In the genomic region with DNA sequence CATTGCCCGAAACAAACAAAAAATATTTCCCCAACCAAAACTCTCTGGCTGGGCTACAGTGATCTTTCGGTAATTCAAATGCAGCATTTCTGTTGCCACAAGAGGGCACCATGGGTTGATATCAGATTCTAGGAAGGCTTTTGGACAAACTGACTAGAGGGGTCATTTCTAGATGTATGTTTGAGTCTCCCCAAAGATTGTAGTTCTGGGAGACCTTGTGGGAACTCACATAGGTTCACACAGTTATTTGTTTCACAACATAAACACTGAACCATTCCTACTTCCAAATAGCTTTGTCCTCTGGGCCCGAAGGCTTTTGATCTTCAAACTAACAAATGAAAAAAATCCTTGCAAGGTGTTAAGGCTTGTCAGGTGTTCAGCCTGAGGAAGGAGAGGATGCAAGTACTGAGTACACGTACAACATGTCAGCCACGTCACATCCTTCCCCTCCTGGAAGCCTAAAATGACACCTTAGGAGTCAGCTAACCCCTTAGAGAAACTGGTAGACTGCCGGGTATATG, we compare ENCODE assay signal across 9 cellular contexts. TPM values are rescaled to one million over a fixed set of nuclear protein-coding genes. Genes with fewer than 3 reads are reported as not detected.
DNase-seq lines count a peak whose midpoint lies in the region; ATAC-seq, FAIRE-seq and TF ChIP-seq lines count a peak whose summit lies in the region.
"Had no signal": no experiment of that assay in that cellular context is flagged by ENCODE, and none has a peak within 500 bp of the region (broad histone marks: within the 10 kb centered on the region; RNA-seq: fewer than 3 reads in every experiment).

No MANE protein-coding gene starts in this region.

- H3K4me3 Mint-ChIP-seq in activated CD4-positive, alpha-beta T cell treated with anti-CD3 and anti-CD28 coated beads, Interleukin-2, amount 10 ng/mL, durations not matched to agents 7 days and 5 days: no peak overlapping the region

- H3K9me3 Mint-ChIP-seq in activated CD4-positive, alpha-beta T cell treated with anti-CD3 and anti-CD28 coated beads, Interleukin-2, amount 10 ng/mL, durations not matched to agents 7 days and 5 days: peaks cover 3% of the 10 kb centered on the region

- peak overlapping the region; percentile 87 for H3K27ac Mint-ChIP-seq in activated CD4-positive, alpha-beta T cell treated with anti-CD3 and anti-CD28 coated beads, Interleukin-2, amount 10 ng/mL, durations not matched to agents 7 days and 5 days

- CTCF ChIA-PET in activated CD4-positive, alpha-beta T cell treated with anti-CD3 and anti-CD28 coated beads, Interleukin-2, amount 10 ng/mL, durations not matched to agents 7 days and 5 days (lab: Charles Lee): interaction anchor here (0.6 to 2.2 kb wide), 8 partner anchors 9 to 334 kb away, joined by 3 to 7 read pairs (median 4); no protein-coding TSS in a partner anchor
- CTCF ChIA-PET in endothelial cell of umbilical vein (lab: Charles Lee): interaction anchor here (0.7 to 5.6 kb wide), 28 partner anchors 9 to 396 kb away, joined by 3 to 111 read pairs (median 4); a partner anchor contains a TSS

- peaks cover 45% of the 10 kb centered on the region for H3K4me1 Mint-ChIP-seq in activated CD4-positive, alpha-beta T cell treated with anti-CD3 and anti-CD28 coated beads, Interleukin-2, amount 10 ng/mL, durations not matched to agents 7 days and 5 days

- no peak overlapping the region for H3K4me2 ChIP-seq in endothelial cell of umbilical vein (ENCODE audit: insufficient read depth, low read length)

- H3K9me3 ChIP-seq in endothelial cell of umbilical vein (replicated peaks; ENCODE audit: control insufficient read depth, insufficient read depth, low read length): no peaks in the 10 kb centered on the region
- no peaks in the 10 kb centered on the region for H3K9me3 ChIP-seq in mucosa of descending colon
- H3K9me3 ChIP-seq in upper lobe of right lung: no peaks in the 10 kb centered on the region

- H3K79me2 ChIP-seq in endothelial cell of umbilical vein (ENCODE audit: control insufficient read depth, insufficient read depth, low read length): no peaks in the 10 kb centered on the region

- no peaks in the 10 kb centered on the region for H4K20me1 ChIP-seq in endothelial cell of umbilical vein (replicated peaks; ENCODE audit: control insufficient read depth, extremely low read depth, insufficient read depth, low read length)

- H3K9ac ChIP-seq in endothelial cell of umbilical vein (replicated peaks; ENCODE audit: extremely low read depth, insufficient read depth, low read length): no peak overlapping the region

- intact Hi-C loops in endothelial cell of umbilical vein (cut with micrococcal nuclease): loop anchor here (1.0 to 5.0 kb wide), 5 partner anchors 37 to 387 kb away; a partner anchor contains a TSS
- intact Hi-C loops in mucosa of descending colon (cut with DNase I, micrococcal nuclease): loop anchor here in 1 of 2 donors (10.0 kb wide), 1 partner anchor 70 kb away; a partner anchor contains a TSS
- intact Hi-C loops in upper lobe of right lung (cut with DNase I): loop anchor here (10.0 kb wide), 1 partner anchor 50 kb away; a partner anchor contains a TSS

- H3K36me3 ChIP-seq in endothelial cell of umbilical vein (ENCODE audit: control insufficient read depth in 2 of 2, extremely low read depth in 1 of 2, insufficient read depth in 2 of 2, low read length in 2 of 2) (no peaks in the 10 kb centered on the region), mucosa of descending colon (ENCODE audit: low read depth) (no peaks in the 10 kb centered on the region), upper lobe of right lung (no peaks in the 10 kb centered on the region)

- H3K4me1 ChIP-seq in endothelial cell of umbilical vein (ENCODE audit: control insufficient read depth, extremely low read depth, insufficient read depth, low read length): no peaks in the 10 kb centered on the region
- H3K4me1 ChIP-seq in mucosa of descending colon (ENCODE audit: low read depth): peaks cover 15% of the 10 kb centered on the region
- H3K4me1 ChIP-seq in upper lobe of right lung: peaks cover 21% of the 10 kb centered on the region

- TF ChIP-seq POLR2A in endothelial cell of umbilical vein (IDR thresholded peaks at IDR 0.05; ENCODE audit: low read depth, low read length): no peak

- DNase-seq in NCI-H146 treated with DMSO at 0.1 percent for 48 hours (lab: John Stamatoyannopoulos, UW; ENCODE audit: unreplicated experiment): peak; percentile 37
- DNase-seq in activated CD4-positive, alpha-beta T cell treated with anti-CD3 and anti-CD28 coated beads, Interleukin-2, amount 10 ng/mL, durations not matched to agents 7 days and 5 days: peak; percentile 76
- peak; percentile 53 for DNase-seq in endothelial cell of umbilical vein (ENCODE audit: low read depth, low spot score)
- peak in 1 of 3 donors; percentile 93 for DNase-seq in mucosa of descending colon
- no peak for DNase-seq in upper lobe of right lung

- H3K36me3 Mint-ChIP-seq in activated CD4-positive, alpha-beta T cell treated with anti-CD3 and anti-CD28 coated beads, Interleukin-2, amount 10 ng/mL, durations not matched to agents 7 days and 5 days (ENCODE audit: low read depth): peaks cover 58% of the 10 kb centered on the region

- H3K27me3 Mint-ChIP-seq in activated CD4-positive, alpha-beta T cell treated with anti-CD3 and anti-CD28 coated beads, Interleukin-2, amount 10 ng/mL, durations not matched to agents 7 days and 5 days: no peaks in the 10 kb centered on the region

- POLR2A ChIA-PET in activated CD4-positive, alpha-beta T cell treated with anti-CD3 and anti-CD28 coated beads, Interleukin-2, amount 10 ng/mL, durations not matched to agents 7 days and 5 days (lab: Charles Lee): no interaction called here
- POLR2A ChIA-PET in endothelial cell of umbilical vein (lab: Charles Lee): no interaction called here

- ATAC-seq in GM19043 (IDR thresholded peaks at IDR 0.05; ENCODE audit: low read depth, unreplicated experiment) (peak; percentile 51), mucosa of descending colon (peak; percentile 62), upper lobe of right lung (peak; percentile 83), HG03342 (IDR thresholded peaks at IDR 0.05; ENCODE audit: unreplicated experiment) (no peak)

- no TSS peak for BruUV-seq in endothelial cell of umbilical vein (replicated peaks; lab: Mats Ljungman, UMichigan)

- peaks cover 0 to 6% of the 10 kb centered on the region in 2 experiments for H3K27me3 ChIP-seq in endothelial cell of umbilical vein (ENCODE audit: control insufficient read depth in 2 of 2, insufficient read depth in 2 of 2, low read length in 2 of 2)
- H3K27me3 ChIP-seq in upper lobe of right lung: no peaks in the 10 kb centered on the region

- H3K4me3 ChIP-seq in endothelial cell of umbilical vein (replicated peaks in 1 of 3; ENCODE audit: insufficient read depth in 1 of 3, low read depth in 1 of 3, low read length in 3 of 3): no peak overlapping the region
- H3K4me3 ChIP-seq in mucosa of descending colon: no peak overlapping the region
- no peak overlapping the region for H3K4me3 ChIP-seq in upper lobe of right lung
- H3K4me3 ChIP-seq: SK-N-MC had no signal

- peak; percentile 80 for FAIRE-seq in endothelial cell of umbilical vein (lab: Jason Lieb, UNC)

- peak; percentile 89 for TF ChIP-seq CTCF in C4-2B (conservative IDR thresholded peaks at IDR 0.05)
- TF ChIP-seq CTCF in endothelial cell of umbilical vein (IDR thresholded peaks at IDR 0.05; ENCODE audit: extremely low read depth in 1 of 2, insufficient read depth in 1 of 2, low read depth in 1 of 2, low read length in 2 of 2): peak; percentile 58 to 60
- TF ChIP-seq CTCF in mucosa of descending colon (IDR thresholded peaks at IDR 0.05): peak; percentile 69
- TF ChIP-seq CTCF in upper lobe of right lung (IDR thresholded peaks at IDR 0.05): peak; percentile 81

- no peak overlapping the region for H2AFZ ChIP-seq in endothelial cell of umbilical vein (ENCODE audit: low read depth, low read length)

- no peak overlapping the region for H3K27ac ChIP-seq in C4-2B
- H3K27ac ChIP-seq in endothelial cell of umbilical vein (ENCODE audit: insufficient read depth, low read depth, low read length): no peak overlapping the region
- peak overlapping the region; percentile 18 for H3K27ac ChIP-seq in upper lobe of right lung
- H3K27ac ChIP-seq: SK-N-MC had no signal

- dilution Hi-C loops in endothelial cell of umbilical vein (cut with MboI; ENCODE audit: extremely low pct_ligation_motif_present, low sequenced_read_pairs): no loop called here

- H3K9me1 ChIP-seq in endothelial cell of umbilical vein (replicated peaks; ENCODE audit: control insufficient read depth, extremely low read depth, insufficient read depth, low read length): no peaks in the 10 kb centered on the region

TF ChIP-seq in endothelial cell of umbilical vein, 7 proteins besides CTCF, POLR2A, EP300 and RAD21 (continues in another document):
- TF ChIP-seq FOS (IDR thresholded peaks at IDR 0.05; ENCODE audit: borderline replicate concordance, insufficient read depth, low read length) (no peak), JUN (IDR thresholded peaks at IDR 0.05; ENCODE audit: borderline replicate concordance, insufficient read depth, insufficient read length, low read depth) (no peak)

RNA-seq across cellular contexts. Expression of a gene that starts 37.0 kb away (rescaled TPM):
- 10 to 100 TPM; 16.1 to 16.5 TPM for total RNA-seq in activated CD4-positive, alpha-beta T cell treated with anti-CD3 and anti-CD28 coated beads, Interleukin-2, amount 10 ng/mL, durations not matched to agents 7 days and 5 days
- total RNA-seq in endothelial cell of umbilical vein (16.1 and 18.8 TPM in 2 replicates), mucosa of descending colon (10 to 100 TPM; 19.4 to 26.6 (median 20.6) TPM), upper lobe of right lung (36.7 TPM)
- 20.6 and 25.1 TPM in 2 replicates for polyA plus RNA-seq in endothelial cell of umbilical vein
- polyA plus RNA-seq in endothelial cell of umbilical vein (2011; cell fraction: cytosol; rRNA removed): 19.8 and 24.2 TPM in 2 replicates
- 11.9 and 12.5 TPM in 2 replicates for polyA plus RNA-seq in endothelial cell of umbilical vein (2011; cell fraction: nucleus; rRNA removed)
- polyA plus RNA-seq in endothelial cell of umbilical vein (2012): 20.9 and 22.3 TPM in 2 replicates
- 6.8 and 10.8 TPM in 2 replicates for polyA minus RNA-seq in endothelial cell of umbilical vein
- 2.2 TPM for polyA minus RNA-seq in endothelial cell of umbilical vein (2011; cell fraction: cytosol; rRNA and poly(A)+ RNA removed)
- 2.8 and 3.0 TPM in 2 replicates for polyA minus RNA-seq in endothelial cell of umbilical vein (2011; cell fraction: nucleus; rRNA and poly(A)+ RNA removed)

RNA-seq across cellular contexts. Expression of a gene that starts 47.9 kb away (rescaled TPM):
- 100 to 1,000 TPM; 124 to 142 TPM for total RNA-seq in activated CD4-positive, alpha-beta T cell treated with anti-CD3 and anti-CD28 coated beads, Interleukin-2, amount 10 ng/mL, durations not matched to agents 7 days and 5 days
- total RNA-seq in endothelial cell of umbilical vein (not detected in 2 replicates), mucosa of descending colon (1 to 10 TPM; 1.2 to 3.7 (median 2.1) TPM), upper lobe of right lung (4.3 TPM)
- polyA plus RNA-seq in endothelial cell of umbilical vein: not detected in 2 replicates
- polyA plus RNA-seq in endothelial cell of umbilical vein (2011; cell fraction: cytosol; rRNA removed): not detected in 2 replicates
- not detected in 2 replicates for polyA plus RNA-seq in endothelial cell of umbilical vein (2011; cell fraction: nucleus; rRNA removed)
- polyA plus RNA-seq in endothelial cell of umbilical vein (2012): not detected in 2 replicates
- not detected in 2 replicates for polyA minus RNA-seq in endothelial cell of umbilical vein
- not detected for polyA minus RNA-seq in endothelial cell of umbilical vein (2011; cell fraction: cytosol; rRNA and poly(A)+ RNA removed)
- polyA minus RNA-seq in endothelial cell of umbilical vein (2011; cell fraction: nucleus; rRNA and poly(A)+ RNA removed): not detected in 2 replicates

Comparison
In these comparisons a context has a peak if more than half of its experiments do, and no peak if none do; other contexts are left out.
1. RNA of a gene that starts 47.9 kb away (total RNA-seq): 124 to 142 TPM in activated CD4-positive, alpha-beta T cell treated with anti-CD3 and anti-CD28 coated beads, Interleukin-2, amount 10 ng/mL, durations not matched to agents 7 days and 5 days; 4.3 TPM in upper lobe of right lung (single experiment), 1.2 to 3.7 TPM in mucosa of descending colon and not detected in endothelial cell of umbilical vein; every median in the first group is over 10 times any median in the second.
2. Peak in every context shown above with its lines, with median percentiles within 50 percentile points of each other: CTCF ChIP-seq.